In the genomic region with DNA sequence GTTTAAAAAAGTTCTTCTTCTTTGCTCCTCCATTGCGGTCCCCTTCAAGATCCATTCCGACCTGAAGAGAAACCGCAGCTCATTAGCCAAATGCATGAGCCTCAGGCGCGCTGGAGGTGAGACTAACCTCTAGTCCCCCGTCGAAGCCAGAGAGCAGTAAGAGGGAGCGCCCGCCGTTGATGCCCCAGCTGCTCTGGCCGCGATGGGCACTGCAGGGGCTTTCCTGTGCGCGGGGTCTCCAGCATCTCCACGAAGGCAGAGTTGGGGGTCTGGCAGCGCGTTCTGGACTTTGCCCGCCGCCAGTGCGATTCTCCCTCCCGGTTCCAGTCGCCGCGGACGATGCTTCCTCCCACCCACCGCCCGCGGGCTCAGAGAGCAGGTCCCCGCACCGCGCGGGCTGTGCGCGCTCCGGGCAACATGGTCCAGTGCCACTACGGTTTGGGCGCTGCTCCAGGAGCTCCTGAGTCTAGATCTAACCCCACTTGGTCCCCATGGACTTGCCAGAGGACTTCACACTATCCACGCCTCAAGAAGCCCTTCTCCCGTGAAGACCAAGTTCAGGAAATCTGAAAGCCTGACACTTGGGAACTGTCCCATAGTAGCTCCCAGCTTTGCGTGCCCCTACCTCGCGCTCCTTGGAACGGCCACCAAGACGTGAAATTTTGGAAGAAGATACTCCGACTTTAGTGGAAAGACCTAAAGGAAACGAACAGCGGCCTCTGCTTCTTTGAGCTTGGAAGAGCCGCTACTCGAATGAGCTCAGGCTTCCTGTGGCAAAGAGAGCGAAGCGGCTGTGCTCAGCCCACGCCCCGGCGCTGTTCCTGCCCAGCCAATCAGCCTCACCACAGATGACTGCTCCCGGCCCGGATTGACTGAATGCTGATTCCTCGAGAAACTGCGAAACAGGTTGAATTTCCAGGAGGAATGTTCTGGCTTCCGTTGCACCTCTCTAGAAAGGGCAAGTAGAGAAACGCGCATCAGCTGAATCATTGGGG, we compare ENCODE assay signal across 8 cellular contexts. TPM values are rescaled to one million over a fixed set of nuclear protein-coding genes. Genes with fewer than 3 reads are reported as not detected.
DNase-seq lines count a peak whose midpoint lies in the region; ATAC-seq, FAIRE-seq and TF ChIP-seq lines count a peak whose summit lies in the region.

A gene (minus strand): TSS at position 755 of the 995 bp plus-strand sequence. CDS start 700 bp downstream, at position 55.

- H3K27ac ChIP-seq in K562 (ENCODE audit: extremely low read depth, low read depth, low read length), result no peak within 1 kb of the TSS
- no peak within 1 kb of the TSS for H3K27ac ChIP-seq in gastrocnemius medialis

- H3K4me1 ChIP-seq in K562 (replicated peaks in 1 of 2; ENCODE audit: control insufficient read depth in 2 of 2, insufficient read depth in 2 of 2, low read length in 2 of 2) (peaks cover 0 to 4% of the 10 kb centered on the region in 2 experiments; a peak in 1 of 5 replicates), iPS-15b (ENCODE audit: control insufficient read depth, insufficient read depth, low read length) (peaks cover 2% of the 10 kb centered on the region), gastrocnemius medialis (peaks cover 4 to 10% of the 10 kb centered on the region in 2 donors)

- no peaks in the 10 kb centered on the region for H3K36me3 Mint-ChIP-seq in T-helper 2 cell treated with Interferon-gamma antibody and Interleukin-4, amounts not matched to agents 5 μg/mL and 100 μg/mL, for 36 hours (ENCODE audit: low read depth)

- no peaks in the 10 kb centered on the region; the same call in 1 of the 2 replicates for H3K9me3 ChIP-seq in K562 (replicated peaks; ENCODE audit: control insufficient read depth, insufficient read depth, low read depth, low read length)
- no peaks in the 10 kb centered on the region for H3K9me3 ChIP-seq in iPS-15b (ENCODE audit: control insufficient read depth, insufficient read depth, low read length)
- no peaks in the 10 kb centered on the region for H3K9me3 ChIP-seq in gastrocnemius medialis

- TF ChIP-seq RAD21 in K562 (CRISPR knock-in tag; conservative IDR thresholded peaks at IDR 0.05 in 1 of 2, IDR thresholded peaks at IDR 0.05 in 1 of 2), result no peak

- H3K27ac Mint-ChIP-seq in T-helper 2 cell treated with Interferon-gamma antibody and Interleukin-4, amounts not matched to agents 5 μg/mL and 100 μg/mL, for 36 hours, result peak within 1 kb of the TSS; percentile 51

- H3K79me2 ChIP-seq in K562 (ENCODE audit: control insufficient read depth, insufficient read depth, low read length), result no peaks in the 10 kb centered on the region

- ATAC-seq in HG03378 (IDR thresholded peaks at IDR 0.05; ENCODE audit: unreplicated experiment) (peak; percentile 35), K562 (peak; percentile 70), gastrocnemius medialis (peak; percentile 76 to 80)

- TF ChIP-seq CTCF in BJ (IDR thresholded peaks at IDR 0.05; ENCODE audit: insufficient read depth, low read depth, low read length), result no peak
- no peak for TF ChIP-seq CTCF in K562 (IDR thresholded peaks at IDR 0.05 in 2 of 3, conservative IDR thresholded peaks at IDR 0.05 in 1 of 3; ENCODE audit: insufficient read depth in 2 of 3, low read depth in 1 of 3, low read length in 3 of 3)
- TF ChIP-seq CTCF in gastrocnemius medialis (IDR thresholded peaks at IDR 0.05 in 4 of 5, conservative IDR thresholded peaks at IDR 0.05 in 1 of 5), result no peak

- H3K4me2 ChIP-seq in K562 (ENCODE audit: insufficient read depth, low read length), result no peak within 1 kb of the TSS

- H3K36me3 ChIP-seq in BJ (ENCODE audit: control insufficient read depth, insufficient read depth, low read length) (no peaks in the 10 kb centered on the region), K562 (ENCODE audit: control insufficient read depth, insufficient read depth, low read length) (no peaks in the 10 kb centered on the region), iPS-15b (ENCODE audit: control insufficient read depth, insufficient read depth, low read length) (no peaks in the 10 kb centered on the region), gastrocnemius medialis (no peaks in the 10 kb centered on the region)

- H3K9me1 ChIP-seq in K562 (ENCODE audit: control insufficient read depth, insufficient read depth, low read length), result no peaks in the 10 kb centered on the region

- FAIRE-seq in K562 (lab: Jason Lieb, UNC), result no peak

- peak within 1 kb of the TSS; percentile 20 for H3K4me3 ChIP-seq in BJ (ENCODE audit: low read depth, low read length)
- no peak within 1 kb of the TSS for H3K4me3 ChIP-seq in K562
- H3K4me3 ChIP-seq in iPS-15b (ENCODE audit: low read depth, low read length), result peak within 1 kb of the TSS; percentile 68
- peak within 1 kb of the TSS; percentile 36 to 66 (median 56) for H3K4me3 ChIP-seq in gastrocnemius medialis

- peak within 1 kb of the TSS; percentile 92 for H3K4me3 Mint-ChIP-seq in T-helper 2 cell treated with Interferon-gamma antibody and Interleukin-4, amounts not matched to agents 5 μg/mL and 100 μg/mL, for 36 hours

- in situ Hi-C loops in K562 (cut with MboI), result no loop called here
- in situ Hi-C loops in gastrocnemius medialis (cut with MboI; ENCODE audit: low sequenced_read_pairs in 4 of 4), result no loop called here

- peaks cover 22% of the 10 kb centered on the region for H3K4me1 Mint-ChIP-seq in T-helper 2 cell treated with Interferon-gamma antibody and Interleukin-4, amounts not matched to agents 5 μg/mL and 100 μg/mL, for 36 hours (ENCODE audit: low read depth)

- peaks cover 8% of the 10 kb centered on the region for H3K27me3 ChIP-seq in BJ (ENCODE audit: control insufficient read depth, insufficient read depth, low read length)
- H3K27me3 ChIP-seq in K562 (ENCODE audit: control insufficient read depth in 2 of 2, insufficient read depth in 2 of 2, low read length in 2 of 2), result peaks cover 0 to 10% of the 10 kb centered on the region in 2 experiments; a peak in 2 of 5 replicates
- H3K27me3 ChIP-seq in iPS-15b (ENCODE audit: control insufficient read depth, insufficient read depth, low read length), result peaks cover 40% of the 10 kb centered on the region
- peaks cover 0 to 29% (median 0%) of the 10 kb centered on the region in 3 donors for H3K27me3 ChIP-seq in gastrocnemius medialis

- H2AFZ ChIP-seq in K562 (ENCODE audit: low read depth, low read length), result no peak within 1 kb of the TSS

- intact Hi-C loops in K562 (cut with micrococcal nuclease), result no loop called here
- intact Hi-C loops in gastrocnemius medialis (cut with DNase I; ENCODE audit: low total_unique reads), result no loop called here

- CTCF ChIA-PET in BJ (lab: Yijun Ruan, JAX) (interaction anchor here (0.6 kb wide), 1 partner anchor 272 kb away, joined by 3 read pairs; no protein-coding TSS in a partner anchor), K562 (lab: Yijun Ruan, JAX; ENCODE audit: low intra/inter-chr PET ratio) (no interaction called here)

- no peak within 1 kb of the TSS for H3K9ac ChIP-seq in K562 (ENCODE audit: insufficient read depth in 1 of 2, low read depth in 2 of 2, low read length in 2 of 2)
- no peak within 1 kb of the TSS for H3K9ac ChIP-seq in iPS-15b (ENCODE audit: low read depth, low read length)

- DNase-seq in BJ (ENCODE audit: low read depth), result no peak
- DNase-seq in GM19240 (ENCODE audit: insufficient read length, low spot score), result peak; percentile 17
- DNase-seq in T-helper 2 cell treated with Interferon-gamma antibody and Interleukin-4, amounts not matched to agents 5 μg/mL and 100 μg/mL, for 36 hours (ENCODE audit: low spot score), result peak; percentile 52
- DNase-seq in K562 (ENCODE audit: extremely low read depth in 1 of 4, low spot score in 3 of 4), result peak in 2 of 4 experiments; percentile 7 to 12
- DNase-seq in gastrocnemius medialis, result peak; percentile 5 to 27
- no peak for DNase-seq in NCI-H1694 treated with DMSO at 0.1 percent for 48 hours (lab: John Stamatoyannopoulos, UW)

- 1% methylated on average over 61 of the region's 61 CpGs for WGBS in K562 (ENCODE audit: insufficient coverage, low coverage, missing lambda C conversion rate)

- no peaks in the 10 kb centered on the region for H3K9me3 Mint-ChIP-seq in T-helper 2 cell treated with Interferon-gamma antibody and Interleukin-4, amounts not matched to agents 5 μg/mL and 100 μg/mL, for 36 hours

- TF ChIP-seq EP300 in K562 (IDR thresholded peaks at IDR 0.05; ENCODE audit: low read length), result no peak

- peaks cover 51% of the 10 kb centered on the region for H3K27me3 Mint-ChIP-seq in T-helper 2 cell treated with Interferon-gamma antibody and Interleukin-4, amounts not matched to agents 5 μg/mL and 100 μg/mL, for 36 hours (ENCODE audit: low read depth)

- no peaks in the 10 kb centered on the region for H4K20me1 ChIP-seq in K562 (replicated peaks; ENCODE audit: control insufficient read depth, insufficient read depth, low read length)

- BruUV-seq in K562 (replicated peaks; lab: Mats Ljungman, UMichigan), result no TSS peak

- POLR2A ChIA-PET in BJ (lab: Charles Lee), result interaction anchor here (0.6 kb wide), 1 partner anchor 30 kb away, joined by 3 read pairs; no protein-coding TSS in a partner anchor
- POLR2A ChIA-PET in K562 (lab: Yijun Ruan, JAX), result interaction anchor here (0.6 to 1.0 kb wide), 2 partner anchors 16 to 104 kb away, joined by 3 read pairs; no protein-coding TSS in a partner anchor

- TF ChIP-seq POLR2A in K562 (conservative IDR thresholded peaks at IDR 0.05) (no peak), gastrocnemius medialis (IDR thresholded peaks at IDR 0.05) (no peak)

TF ChIP-seq in K562, 482 proteins besides CTCF, POLR2A, EP300 and RAD21 (continues in another document):
- TF ChIP-seq RBFOX2 (IDR thresholded peaks at IDR 0.05; ENCODE audit: low read depth, low read length), result peak; percentile 51
- TF ChIP-seq BRD9 (IDR thresholded peaks at IDR 0.05; ENCODE audit: low read depth, partially characterized antibody), result no peak

RNA-seq across cellular contexts. Expression of the gene that starts here (rescaled TPM):
- polyA plus RNA-seq in BJ (2011; rRNA removed) (0.25 and 0.40 TPM in 2 replicates), K562 (2011; rRNA removed) (0.15 and 0.63 TPM in 2 replicates), K562 (2014; fragmentation: Illumina TruSeq; extraction: Trizol) (0.51 and 0.52 TPM in 2 replicates), K562 (2014; fragmentation: Nextera tagmentation; extraction: Ambion mirVana) (under 1 TPM; 0.03 to 0.31 TPM), K562 (2014; rRNA removed) (0.38 TPM in 2 replicates)
- 0.90 TPM in 1 of 2 replicates, not detected in the other for polyA minus RNA-seq in BJ (2011; rRNA and poly(A)+ RNA removed)
- 1.6 and 2.1 TPM in 2 replicates for total RNA-seq in K562 (2011; cell fraction: chromatin; rRNA removed; ENCODE audit: low replicate concordance)
- total RNA-seq in K562 (2011; cell fraction: nucleolus; rRNA removed), result 1.0 and 1.3 TPM in 2 replicates
- total RNA-seq in K562 (2011; cell fraction: nucleoplasm; rRNA removed), result 1.5 and 2.3 TPM in 2 replicates
- total RNA-seq in K562 (2014; rRNA removed) (0.53 and 0.73 TPM in 2 replicates), K562 (2014; rRNA removed; fragmentation: Illumina TruSeq; extraction: Trizol) (0.48 and 0.55 TPM in 2 replicates), K562 (2015; rRNA removed; fragmentation: Illumina TruSeq; extraction: Trizol) (0.23 and 0.25 TPM in 2 replicates), K562 (2021) (0.86 and 0.89 TPM in 2 replicates), gastrocnemius medialis (under 1 TPM; 0.22 to 0.56 (median 0.30) TPM)
- 0.10 and 0.55 TPM in 2 replicates for polyA plus RNA-seq in K562 (2011; cell fraction: cytosol; rRNA removed)
- polyA plus RNA-seq in K562 (2011; cell fraction: nucleus; rRNA removed), result 0.08 and 0.88 TPM in 2 replicates
- 0.56 and 1.4 TPM in 2 replicates for polyA plus RNA-seq in K562 (2012)
- 0.18 and 1.5 TPM in 2 replicates for polyA minus RNA-seq in K562 (2011; rRNA and poly(A)+ RNA removed)
- 0.67 TPM in 1 of 2 replicates, not detected in the other for polyA minus RNA-seq in K562 (2011; cell fraction: cytosol; rRNA and poly(A)+ RNA removed)
- polyA minus RNA-seq in K562 (2011; cell fraction: nucleus; rRNA and poly(A)+ RNA removed), result 0.11 and 0.54 TPM in 2 replicates

Comparison
In these comparisons a context has a peak if more than half of its experiments do, and no peak if none do; other contexts are left out.
1. Peak in DNase-seq, ATAC-seq and H3K4me3 ChIP-seq in gastrocnemius medialis; RNA of the gene not detected or under 1 TPM.
2. DNase-seq: peak in GM19240 (single experiment) and T-helper 2 cell treated with Interferon-gamma antibody and Interleukin-4, amounts not matched to agents 5 μg/mL and 100 μg/mL, for 36 hours (single experiment); none in BJ (single experiment) and NCI-H1694 treated with DMSO at 0.1 percent for 48 hours (single experiment).
3. Peak in every context shown above with its lines, with median percentiles within 50 percentile points of each other: ATAC-seq.